Comparison of ENCODE assay signal across 25 cellular contexts in the genomic region with DNA sequence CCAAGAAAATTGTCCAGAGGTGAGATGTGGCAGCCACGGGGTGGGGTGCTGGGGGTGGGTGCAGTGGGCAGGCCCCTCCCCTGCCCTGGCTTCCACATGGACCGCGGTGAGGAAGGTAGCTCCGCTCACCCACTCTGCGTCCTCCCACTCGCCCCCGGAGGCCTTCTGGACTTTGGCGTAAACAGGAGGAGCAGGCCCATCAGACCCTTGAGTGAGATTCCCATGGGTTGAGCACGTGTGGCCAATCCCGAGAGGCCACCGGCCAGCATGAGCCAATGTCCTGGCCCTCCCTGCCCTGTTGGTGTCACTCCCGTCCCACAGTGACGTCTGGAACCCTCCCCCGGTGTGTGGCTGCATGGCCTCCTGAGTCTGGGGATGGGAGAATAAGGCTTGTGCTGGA. TPM values are rescaled to one million over a fixed set of nuclear protein-coding genes. Genes with fewer than 3 reads are reported as not detected.
DNase-seq lines count a peak whose midpoint lies in the region; ATAC-seq and TF ChIP-seq lines count a peak whose summit lies in the region.
"Had no signal": no experiment of that assay in that cellular context is flagged by ENCODE, and none has a peak within 500 bp of the region (broad histone marks: within the 10 kb centered on the region; RNA-seq: fewer than 3 reads in every experiment).

No MANE protein-coding gene starts in this region.

- no peak for ATAC-seq in activated T-cell treated with anti-CD3 and anti-CD28 coated beads, Interleukin-2, amount 50 U/mL, for 72 hours (replicated peaks in 1 of 2)
- ATAC-seq in GM18907 (IDR thresholded peaks at IDR 0.05; ENCODE audit: unreplicated experiment): no peak
- ATAC-seq: PC-3, Right ventricle myocardium inferior had no signal

- TF ChIP-seq CTCF in osteocyte (IDR thresholded peaks at IDR 0.05) (no peak), tibial artery (IDR thresholded peaks at IDR 0.05) (no peak)

- no peaks in the 10 kb centered on the region for H3K9me3 Mint-ChIP-seq in activated T-cell treated with anti-CD3 and anti-CD28 coated beads, Interleukin-2, amount 50 U/mL, for 24 hours
- no peaks in the 10 kb centered on the region for H3K9me3 Mint-ChIP-seq in activated T-cell treated with anti-CD3 and anti-CD28 coated beads, Interleukin-2, amount 50 U/mL, for 72 hours
- no peaks in the 10 kb centered on the region for H3K9me3 Mint-ChIP-seq in osteocyte (ENCODE audit: unreplicated experiment)

- no peak overlapping the region for H3K27ac ChIP-seq in tibial artery
- H3K27ac ChIP-seq: 22Rv1, SJCRH30 had no signal

- H3K4me3 Mint-ChIP-seq in activated T-cell treated with anti-CD3 and anti-CD28 coated beads, Interleukin-2, amount 50 U/mL, for 24 hours: no peak overlapping the region
- H3K4me3 Mint-ChIP-seq in activated T-cell treated with anti-CD3 and anti-CD28 coated beads, Interleukin-2, amount 50 U/mL, for 72 hours: no peak overlapping the region
- H3K4me3 Mint-ChIP-seq in osteocyte (ENCODE audit: unreplicated experiment): no peak overlapping the region
- H3K4me3 Mint-ChIP-seq: B cell had no signal

- peaks cover 2% of the 10 kb centered on the region for H3K4me1 Mint-ChIP-seq in activated T-cell treated with anti-CD3 and anti-CD28 coated beads, Interleukin-2, amount 50 U/mL, for 24 hours (ENCODE audit: low read depth)
- H3K4me1 Mint-ChIP-seq in activated T-cell treated with anti-CD3 and anti-CD28 coated beads, Interleukin-2, amount 50 U/mL, for 72 hours (ENCODE audit: low read depth): no peaks in the 10 kb centered on the region
- H3K4me1 Mint-ChIP-seq in osteocyte (ENCODE audit: unreplicated experiment): peaks cover 18% of the 10 kb centered on the region
- H3K4me1 Mint-ChIP-seq: B cell had no signal

- peak overlapping the region; percentile 33 for H3K27ac Mint-ChIP-seq in activated T-cell treated with anti-CD3 and anti-CD28 coated beads, Interleukin-2, amount 50 U/mL, for 24 hours
- no peak overlapping the region for H3K27ac Mint-ChIP-seq in activated T-cell treated with anti-CD3 and anti-CD28 coated beads, Interleukin-2, amount 50 U/mL, for 72 hours
- H3K27ac Mint-ChIP-seq in osteocyte (ENCODE audit: unreplicated experiment): peak overlapping the region; percentile 57
- H3K27ac Mint-ChIP-seq: B cell had no signal

- intact Hi-C loops in tibial artery (cut with DNase I; ENCODE audit: low total_unique reads): no loop called here

- H3K27me3 ChIP-seq in tibial artery: no peaks in the 10 kb centered on the region
- H3K27me3 ChIP-seq: SJCRH30 had no signal

- no peaks in the 10 kb centered on the region for H3K9me3 ChIP-seq in tibial artery
- H3K9me3 ChIP-seq: SJCRH30 had no signal

- H3K36me3 ChIP-seq in tibial artery: peaks cover 0 to 9% (median 2%) of the 10 kb centered on the region in 3 donors

- H3K4me1 ChIP-seq in tibial artery: peaks cover 0 to 16% (median 9%) of the 10 kb centered on the region in 4 donors
- H3K4me1 ChIP-seq: SJCRH30 had no signal

- H3K36me3 Mint-ChIP-seq in activated T-cell treated with anti-CD3 and anti-CD28 coated beads, Interleukin-2, amount 50 U/mL, for 24 hours (ENCODE audit: low read depth): peaks cover 39% of the 10 kb centered on the region
- H3K36me3 Mint-ChIP-seq in activated T-cell treated with anti-CD3 and anti-CD28 coated beads, Interleukin-2, amount 50 U/mL, for 72 hours (ENCODE audit: insufficient read depth in 2 of 2): peaks cover 0 to 2% of the 10 kb centered on the region in 2 donors
- H3K36me3 Mint-ChIP-seq in osteocyte (ENCODE audit: unreplicated experiment): peaks cover 2% of the 10 kb centered on the region

- no peak for DNase-seq in activated T-cell treated with anti-CD3 and anti-CD28 coated beads, Interleukin-2, amount 50 U/mL, for 24 hours
- no peak for DNase-seq in activated T-cell treated with anti-CD3 and anti-CD28 coated beads, Interleukin-2, amount 50 U/mL, for 72 hours
- DNase-seq in left kidney (ENCODE audit: low read depth, low spot score): peak; percentile 56
- no peak for DNase-seq in osteocyte (ENCODE audit: extremely low spot score, unreplicated experiment)
- no peak for DNase-seq in tibial artery
- no peak for DNase-seq in NCI-H2196 (lab: John Stamatoyannopoulos, UW; ENCODE audit: unreplicated experiment)
- DNase-seq: Calu3, DMS79 treated with DMSO at 0.1 percent for 48 hours, GF-D8, HCEC 1CT, KBM-7, MV-4-11, NCI-H1105, NCI-H1436 treated with DMSO at 0.1 percent for 48 hours, NCI-H187 treated with DMSO at 0.1 percent for 48 hours, NCI-H2107, NCI-H446, NCI-H524 treated with DMSO at 0.1 percent for 48 hours, NCI-H774, PC-3, SJCRH30 had no signal

- H3K27me3 Mint-ChIP-seq in activated T-cell treated with anti-CD3 and anti-CD28 coated beads, Interleukin-2, amount 50 U/mL, for 24 hours: no peaks in the 10 kb centered on the region
- H3K27me3 Mint-ChIP-seq in activated T-cell treated with anti-CD3 and anti-CD28 coated beads, Interleukin-2, amount 50 U/mL, for 72 hours (ENCODE audit: low read depth): no peaks in the 10 kb centered on the region
- no peaks in the 10 kb centered on the region for H3K27me3 Mint-ChIP-seq in osteocyte (ENCODE audit: unreplicated experiment)
- H3K27me3 Mint-ChIP-seq: B cell had no signal

- no peak overlapping the region for H3K4me3 ChIP-seq in tibial artery
- H3K4me3 ChIP-seq: SJCRH30 had no signal

RNA-seq across cellular contexts. Expression of a gene that starts 8.2 kb away (rescaled TPM):
- 1 to 10 TPM; 1.0 to 1.3 TPM for total RNA-seq in activated T-cell treated with anti-CD3 and anti-CD28 coated beads, Interleukin-2, amount 50 U/mL, for 72 hours
- total RNA-seq in osteocyte: 12.4 and 16.6 TPM in 2 replicates

RNA-seq across cellular contexts. Expression of a gene that starts 26.1 kb away (rescaled TPM):
- 100 to 1,000 TPM; 138 to 167 TPM for total RNA-seq in activated T-cell treated with anti-CD3 and anti-CD28 coated beads, Interleukin-2, amount 50 U/mL, for 72 hours
- 117 and 121 TPM in 2 replicates for total RNA-seq in osteocyte

RNA-seq across cellular contexts. Expression of a gene that starts 36.6 kb away (rescaled TPM):
- total RNA-seq in activated T-cell treated with anti-CD3 and anti-CD28 coated beads, Interleukin-2, amount 50 U/mL, for 72 hours: 10 to 100 TPM; 24.9 to 34.2 TPM
- 30.0 and 31.7 TPM in 2 replicates for total RNA-seq in osteocyte

RNA-seq across cellular contexts. Expression of a gene that starts 51.3 kb away (rescaled TPM):
- 1 to 10 TPM in 1 of 2 donors, under 1 TPM in 1; 1.00 to 1.5 TPM for total RNA-seq in activated T-cell treated with anti-CD3 and anti-CD28 coated beads, Interleukin-2, amount 50 U/mL, for 72 hours
- total RNA-seq in osteocyte: 25.6 and 28.0 TPM in 2 replicates
